17 cellular contexts compared by ENCODE assay signal in the genomic region with DNA sequence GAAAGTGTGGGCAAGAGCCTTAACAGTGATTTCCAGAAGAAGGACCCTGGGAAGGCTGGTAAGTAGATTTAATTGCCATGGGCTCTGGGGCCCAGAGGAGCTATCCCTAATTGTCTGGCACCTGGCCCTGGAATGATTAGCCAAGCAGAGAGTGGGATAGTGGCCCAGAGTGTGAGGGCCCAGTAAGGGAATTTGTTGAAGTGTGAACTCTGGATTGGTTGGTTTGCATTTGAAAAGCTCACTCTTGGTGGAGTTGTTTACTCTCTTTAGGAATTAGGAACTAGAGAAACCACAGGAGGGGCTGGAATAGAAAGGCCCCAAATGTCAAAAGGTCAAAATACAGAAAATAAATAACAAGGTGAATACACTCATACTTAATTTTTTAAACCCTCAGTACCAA.
DNase-seq lines count a peak whose midpoint lies in the region; ATAC-seq, FAIRE-seq and TF ChIP-seq lines count a peak whose summit lies in the region.
"Had no signal": no experiment of that assay in that cellular context is flagged by ENCODE, and none has a peak within 500 bp of the region (broad histone marks: within the 10 kb centered on the region; RNA-seq: fewer than 3 reads in every experiment).

No MANE protein-coding gene starts in this region.

- no peak overlapping the region for H3K56ac ChIP-seq in H1 (replicated peaks; ENCODE audit: insufficient read length, low read depth, low read length)

- H3K27ac ChIP-seq in HUES48 (ENCODE audit: low read depth, low read length) (peak overlapping the region; percentile 85), H1 (ENCODE audit: low read depth, low read length) (no peak overlapping the region), upper lobe of right lung (no peak overlapping the region)

- 0 out of 2 replicates have a peak overlapping the region, but pooled peaks have one; percentile 20 for H3K4me3 ChIP-seq in HUES48 (ENCODE audit: low read depth, low read length)
- H3K4me3 ChIP-seq in H1 (ENCODE audit: extremely low read depth in 1 of 4, insufficient read depth in 2 of 4, low read depth in 3 of 4, low read length in 4 of 4): no peak overlapping the region
- H3K4me3 ChIP-seq in upper lobe of right lung: no peak overlapping the region

- intact Hi-C loops in upper lobe of right lung (cut with DNase I): no loop called here
- intact Hi-C loops in Right ventricle myocardium inferior (cut with DNase I): no loop called here

- CTCF ChIA-PET in H1 (lab: Charles Lee; ENCODE audit: partially characterized antibody): interaction anchor here (0.7 to 2.2 kb wide), 3 partner anchors 26 to 281 kb away, joined by 3 to 6 read pairs (median 3); no protein-coding TSS in a partner anchor

- H3K14ac ChIP-seq in H1 (ENCODE audit: insufficient read length): no peak overlapping the region

- H2BK5ac ChIP-seq in H1 (ENCODE audit: low read depth, low read length): no peak overlapping the region

- H2BK20ac ChIP-seq in H1 (ENCODE audit: low read length): no peak overlapping the region

- TF ChIP-seq CTCF in H1 (IDR thresholded peaks at IDR 0.05; ENCODE audit: control extremely low read depth in 1 of 3, insufficient read depth in 1 of 3, low read depth in 1 of 3, low read length in 3 of 3) (no peak), upper lobe of right lung (IDR thresholded peaks at IDR 0.05) (no peak)

- no peak for TF ChIP-seq POLR2A in H1 (IDR thresholded peaks at IDR 0.05; ENCODE audit: control extremely low read depth in 1 of 2, low read depth in 2 of 2, low read length in 2 of 2)

- H3K79me2 ChIP-seq in H1 (ENCODE audit: control insufficient read depth in 1 of 2, insufficient read depth in 2 of 2, low read length in 2 of 2): no peaks in the 10 kb centered on the region

- H3K36me3 ChIP-seq in HUES48 (ENCODE audit: control insufficient read depth, insufficient read depth, low read length) (no peaks in the 10 kb centered on the region), H1 (ENCODE audit: control insufficient read depth in 2 of 4, insufficient read depth in 4 of 4, low read length in 3 of 4) (no peaks in the 10 kb centered on the region), upper lobe of right lung (no peaks in the 10 kb centered on the region)
- H3K36me3 ChIP-seq: BE2C had no signal

- H3K9ac ChIP-seq in HUES48 (ENCODE audit: low read depth, low read length): no peak overlapping the region
- no peak overlapping the region for H3K9ac ChIP-seq in H1 (replicated peaks in 1 of 4; ENCODE audit: extremely low read depth in 1 of 4, low read depth in 3 of 4, low read length in 3 of 4)
- H3K9ac ChIP-seq: SK-N-SH had no signal

- no peak; a peak in 1 of 3 replicates for TF ChIP-seq EP300 in H1 (IDR thresholded peaks at IDR 0.05; ENCODE audit: borderline replicate concordance in 1 of 2, low read depth in 2 of 2, low read length in 2 of 2)

- H3K79me1 ChIP-seq in H1 (ENCODE audit: low read depth, low read length): no peaks in the 10 kb centered on the region

- no peaks in the 10 kb centered on the region for H3K23me2 ChIP-seq in H1 (ENCODE audit: low read depth, low read length)

- POLR2A ChIA-PET in H1 (lab: Charles Lee; ENCODE audit: partially characterized antibody): interaction anchor here (0.5 to 0.7 kb wide), 2 partner anchors 27 to 159 kb away, joined by 3 read pairs; no protein-coding TSS in a partner anchor

- peak; percentile 41 for ATAC-seq in upper lobe of right lung
- ATAC-seq in Right ventricle myocardium inferior: no peak
- ATAC-seq: Panc1 had no signal

- FAIRE-seq in H1 (lab: Jason Lieb, UNC): peak; percentile 89
- FAIRE-seq: H54 had no signal

- H4K8ac ChIP-seq in H1 (ENCODE audit: extremely low read depth, insufficient read depth, low read length): no peak overlapping the region

- TF ChIP-seq RAD21 in H1 (IDR thresholded peaks at IDR 0.05 in 1 of 2, conservative IDR thresholded peaks at IDR 0.05 in 1 of 2; ENCODE audit: low read depth in 2 of 2, low read length in 2 of 2): no peak

- no peak overlapping the region for H4K5ac ChIP-seq in H1 (ENCODE audit: insufficient read length, low read depth, low read length)

- H3K4me1 ChIP-seq in HUES48 (ENCODE audit: control insufficient read depth, insufficient read depth, low read length) (peaks cover 16% of the 10 kb centered on the region), H1 (replicated peaks in 1 of 4; ENCODE audit: control insufficient read depth in 3 of 4, insufficient read depth in 4 of 4, low read length in 3 of 4) (peaks cover 0 to 6% (median 1%) of the 10 kb centered on the region in 4 experiments; a peak in 3 of 7 replicates), upper lobe of right lung (no peaks in the 10 kb centered on the region)
- H3K4me1 ChIP-seq: BE2C had no signal

- no peaks in the 10 kb centered on the region for H4K20me1 ChIP-seq in H1 (replicated peaks in 1 of 2; ENCODE audit: control insufficient read depth in 1 of 2, insufficient read depth in 2 of 2, low read length in 2 of 2)

- H3K18ac ChIP-seq in H1 (ENCODE audit: extremely low read depth, low read length): no peak overlapping the region

- H2AK5ac ChIP-seq in H1 (ENCODE audit: low read depth, low read length): no peak overlapping the region

- H2BK120ac ChIP-seq in H1 (replicated peaks; ENCODE audit: low read depth, low read length): no peak overlapping the region

- H3K9me3 ChIP-seq in HUES48 (ENCODE audit: control insufficient read depth, insufficient read depth, low read length) (no peaks in the 10 kb centered on the region), H1 (ENCODE audit: insufficient read depth in 2 of 2, low read depth in 1 of 2, low read length in 1 of 2) (no peaks in the 10 kb centered on the region), upper lobe of right lung (no peaks in the 10 kb centered on the region)
- H3K9me3 ChIP-seq: BE2C, SK-N-SH had no signal

- no peak overlapping the region for H2BK15ac ChIP-seq in H1 (ENCODE audit: low read length)

- H4K91ac ChIP-seq in H1 (replicated peaks; ENCODE audit: insufficient read length, low read length): no peak overlapping the region

- no peak overlapping the region for H2BK12ac ChIP-seq in H1 (ENCODE audit: low read depth, low read length)

- H3K4ac ChIP-seq in H1 (replicated peaks; ENCODE audit: insufficient read length, low read depth, low read length): no peak overlapping the region

- no peak overlapping the region for H2AFZ ChIP-seq in H1 (ENCODE audit: low read length)

- DNase-seq in H1 (ENCODE audit: low read depth in 1 of 2, low spot score in 2 of 2): peak; percentile 31 to 49
- peak; percentile 49 for DNase-seq in iPS-NIHi11 (ENCODE audit: low spot score)
- DNase-seq in upper lobe of right lung: no peak
- no peak for DNase-seq in Right ventricle myocardium inferior (ENCODE audit: missing footprints)
- no peak for DNase-seq in OCI-M1 (lab: John Stamatoyannopoulos, UW)
- DNase-seq in NCI-H510A (lab: John Stamatoyannopoulos, UW): no peak
- DNase-seq: BE2C; CD4-positive, alpha-beta memory T cell; DND-41; GF-D8; NCI-H1417 treated with DMSO at 0.1 percent for 48 hours; NCI-H2029 treated with DMSO at 0.1 percent for 48 hours; Right ventricle myocardium superior; SK-N-SH had no signal

- peak overlapping the region in 1 of 2 experiments; percentile 7; a peak in 1 of 4 replicates for H3K4me2 ChIP-seq in H1 (ENCODE audit: insufficient read depth in 1 of 2, low read depth in 2 of 2, low read length in 2 of 2)
- H3K4me2 ChIP-seq: SK-N-SH had no signal

- no peak overlapping the region for H3K23ac ChIP-seq in H1 (ENCODE audit: insufficient read length)

- H3K27me3 ChIP-seq in HUES48 (ENCODE audit: control insufficient read depth, insufficient read depth, low read length) (no peaks in the 10 kb centered on the region), H1 (replicated peaks in 1 of 4; ENCODE audit: control insufficient read depth in 3 of 4, extremely low read depth in 1 of 4, insufficient read depth in 3 of 4, low read length in 3 of 4) (no peaks in the 10 kb centered on the region), upper lobe of right lung (no peaks in the 10 kb centered on the region)
- H3K27me3 ChIP-seq: BE2C had no signal

TF ChIP-seq in H1, 55 proteins besides CTCF, POLR2A, EP300 and RAD21 (continues in another document):
- TF ChIP-seq MAX (IDR thresholded peaks at IDR 0.05): peak; percentile 69
- no peak for TF ChIP-seq BRCA1 (IDR thresholded peaks at IDR 0.05; ENCODE audit: low read depth, low read length)
- TF ChIP-seq, protein P1, sequence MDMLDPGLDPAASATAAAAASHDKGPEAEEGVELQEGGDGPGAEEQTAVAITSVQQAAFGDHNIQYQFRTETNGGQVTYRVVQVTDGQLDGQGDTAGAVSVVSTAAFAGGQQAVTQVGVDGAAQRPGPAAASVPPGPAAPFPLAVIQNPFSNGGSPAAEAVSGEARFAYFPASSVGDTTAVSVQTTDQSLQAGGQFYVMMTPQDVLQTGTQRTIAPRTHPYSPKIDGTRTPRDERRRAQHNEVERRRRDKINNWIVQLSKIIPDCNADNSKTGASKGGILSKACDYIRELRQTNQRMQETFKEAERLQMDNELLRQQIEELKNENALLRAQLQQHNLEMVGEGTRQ (IDR thresholded peaks at IDR 0.05; ENCODE audit: low read length): no peak
- no peak for TF ChIP-seq TAF7 (optimal IDR thresholded peaks at IDR 0.05; ENCODE audit: borderline replicate concordance, low read depth, low read length)
- 0 out of 2 replicates have a peak, but pooled peaks have one; percentile 29 for TF ChIP-seq SP1 (IDR thresholded peaks at IDR 0.05; ENCODE audit: low read depth, low read length)

Comparison
In these comparisons a context has a peak if more than half of its experiments do, and no peak if none do; other contexts are left out.
1. DNase-seq: peak in H1 (2 of 2) and iPS-NIHi11 (single experiment); none in upper lobe of right lung (single experiment), Right ventricle myocardium inferior (single experiment), OCI-M1 (single experiment) and NCI-H510A (single experiment).